14 cellular contexts compared by ENCODE assay signal in the genomic region with DNA sequence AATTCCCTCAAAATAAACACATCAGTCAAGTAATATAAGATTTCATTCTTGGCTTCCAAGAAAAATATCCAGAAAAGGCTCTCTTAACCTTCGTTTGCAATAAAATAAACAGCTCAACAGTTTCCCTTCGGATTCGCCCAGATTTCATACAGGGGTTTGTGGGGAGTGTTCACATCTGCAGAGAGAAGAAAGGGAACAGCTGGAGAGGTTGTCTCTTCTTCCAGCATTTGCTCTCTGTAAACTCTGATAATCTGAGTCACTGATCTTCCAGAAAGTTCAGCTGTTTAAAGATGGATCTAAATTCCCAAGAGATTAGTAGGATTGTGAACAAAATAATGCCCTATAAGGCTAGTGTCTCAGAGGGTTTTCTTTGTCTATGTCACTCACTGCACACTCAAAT.
DNase-seq lines count a peak whose midpoint lies in the region; TF ChIP-seq lines count a peak whose summit lies in the region.
"Had no signal": no experiment of that assay in that cellular context is flagged by ENCODE, and none has a peak within 500 bp of the region (broad histone marks: within the 10 kb centered on the region; RNA-seq: fewer than 3 reads in every experiment).

No MANE protein-coding gene starts in this region.

- no peaks in the 10 kb centered on the region for H3K79me1 ChIP-seq in mesenchymal stem cell (replicated peaks; ENCODE audit: low read length, poor library complexity, severe bottlenecking)

- H3K4me3 ChIP-seq in esophagus muscularis mucosa (no peak overlapping the region), mesenchymal stem cell (ENCODE audit: insufficient read depth in 1 of 2, low read depth in 1 of 2, low read length in 2 of 2) (no peak overlapping the region), vagina (no peak overlapping the region), adrenal gland (no peak overlapping the region)
- H3K4me3 ChIP-seq: SK-N-MC had no signal

- no peaks in the 10 kb centered on the region for H3K36me3 ChIP-seq in esophagus muscularis mucosa
- no peaks in the 10 kb centered on the region for H3K36me3 ChIP-seq in mesenchymal stem cell (ENCODE audit: control insufficient read depth in 1 of 2, insufficient read depth in 2 of 2, low read depth in 1 of 2, low read length in 2 of 2)
- H3K36me3 ChIP-seq in vagina = no peaks in the 10 kb centered on the region
- H3K36me3 ChIP-seq in adrenal gland (replicated peaks in 1 of 2) = no peaks in the 10 kb centered on the region
- H3K36me3 ChIP-seq: BE2C had no signal

- H2AFZ ChIP-seq in mesenchymal stem cell (ENCODE audit: low read depth, low read length) = no peak overlapping the region

- no peak for TF ChIP-seq EP300 in esophagus muscularis mucosa (IDR thresholded peaks at IDR 0.05)

- H3K27me3 ChIP-seq in esophagus muscularis mucosa = no peaks in the 10 kb centered on the region
- H3K27me3 ChIP-seq in mesenchymal stem cell (ENCODE audit: control insufficient read depth in 1 of 2, insufficient read depth in 1 of 2, low read length in 2 of 2) = no peaks in the 10 kb centered on the region
- no peaks in the 10 kb centered on the region for H3K27me3 ChIP-seq in vagina
- no peaks in the 10 kb centered on the region for H3K27me3 ChIP-seq in adrenal gland
- H3K27me3 ChIP-seq: BE2C had no signal

- no peak overlapping the region for H2BK120ac ChIP-seq in mesenchymal stem cell (ENCODE audit: low read depth, low read length)

- H3K4me2 ChIP-seq in mesenchymal stem cell (ENCODE audit: low read length, poor library complexity, severe bottlenecking) = no peak overlapping the region

- H3K27ac ChIP-seq in esophagus muscularis mucosa (replicated peaks in 1 of 4) (peak overlapping the region; percentile 67 to 77 (median 72)), mesenchymal stem cell (ENCODE audit: low read length, poor library complexity, severe bottlenecking) (no peak overlapping the region), vagina (peak overlapping the region; percentile 25), adrenal gland (no peak overlapping the region)
- H3K27ac ChIP-seq: SK-N-MC had no signal

- H3K4me1 ChIP-seq in esophagus muscularis mucosa (peaks cover 0 to 41% (median 40%) of the 10 kb centered on the region in 4 donors), mesenchymal stem cell (ENCODE audit: control insufficient read depth, insufficient read depth, low read depth, low read length) (no peaks in the 10 kb centered on the region), vagina (peaks cover 16% of the 10 kb centered on the region), adrenal gland (replicated peaks in 1 of 2) (no peaks in the 10 kb centered on the region)
- H3K4me1 ChIP-seq: BE2C had no signal

- H2AK5ac ChIP-seq in mesenchymal stem cell (ENCODE audit: low read length, severe bottlenecking) = no peak overlapping the region

- TF ChIP-seq CTCF in esophagus muscularis mucosa (IDR thresholded peaks at IDR 0.05) (no peak), vagina (IDR thresholded peaks at IDR 0.05) (no peak), adrenal gland (IDR thresholded peaks at IDR 0.05) (no peak)

- H3K23ac ChIP-seq in mesenchymal stem cell (ENCODE audit: low read length in 2 of 2) = no peak overlapping the region

- no peak overlapping the region for H2BK12ac ChIP-seq in mesenchymal stem cell (ENCODE audit: low read length in 2 of 2)

- H2BK15ac ChIP-seq in mesenchymal stem cell (ENCODE audit: low read depth, poor library complexity, severe bottlenecking) = no peak overlapping the region

- no peak overlapping the region for H4K91ac ChIP-seq in mesenchymal stem cell (ENCODE audit: low read length)

- H4K8ac ChIP-seq in mesenchymal stem cell (ENCODE audit: low read length) = no peak overlapping the region

- intact Hi-C loops in esophagus muscularis mucosa (cut with DNase I) (no loop called here), vagina (cut with DNase I) (no loop called here), adrenal gland (cut with DNase I) (no loop called here)

- WGBS in esophagus muscularis mucosa = 23% methylated on average over 3 of the region's 3 CpGs
- 34% methylated on average over 3 of the region's 3 CpGs for WGBS in mesenchymal stem cell
- WGBS in adrenal gland, 4 donors = 30 to 62% (median 44%) methylated on average over 3 of the region's 3 CpGs

- no peak overlapping the region for H3K9ac ChIP-seq in mesenchymal stem cell (ENCODE audit: low read length)

- no peak overlapping the region for H3K18ac ChIP-seq in mesenchymal stem cell (ENCODE audit: low read depth in 1 of 2, low read length in 2 of 2)

- no peak overlapping the region for H3K14ac ChIP-seq in mesenchymal stem cell (ENCODE audit: low read length in 2 of 2)

- TF ChIP-seq POLR2A in esophagus muscularis mucosa (IDR thresholded peaks at IDR 0.05; ENCODE audit: low read depth) (no peak), vagina (IDR thresholded peaks at IDR 0.05) (no peak), adrenal gland (IDR thresholded peaks at IDR 0.05) (no peak)

- no peaks in the 10 kb centered on the region for H3K9me3 ChIP-seq in esophagus muscularis mucosa
- H3K9me3 ChIP-seq in mesenchymal stem cell (ENCODE audit: control insufficient read depth, low read length) = no peaks in the 10 kb centered on the region
- no peaks in the 10 kb centered on the region for H3K9me3 ChIP-seq in vagina
- H3K9me3 ChIP-seq in adrenal gland (replicated peaks in 1 of 3) = no peaks in the 10 kb centered on the region
- H3K9me3 ChIP-seq: BE2C had no signal

- no peak overlapping the region for H2BK5ac ChIP-seq in mesenchymal stem cell (ENCODE audit: low read depth, low read length, poor library complexity, severe bottlenecking)

- H3K4ac ChIP-seq in mesenchymal stem cell (ENCODE audit: low read depth in 1 of 2, low read length in 2 of 2) = no peak overlapping the region

- DNase-seq in M059J (ENCODE audit: low read depth) = peak; percentile 9
- DNase-seq in esophagus muscularis mucosa (ENCODE audit: extremely low spot score) = no peak
- DNase-seq in mesenchymal stem cell = peak; percentile 77
- no peak for DNase-seq in vagina (ENCODE audit: extremely low spot score in 2 of 2)
- DNase-seq in pons (ENCODE audit: low spot score) = no peak
- DNase-seq in adrenal gland = no peak
- no peak for DNase-seq in occipital lobe (lab: John Stamatoyannopoulos, UW)
- DNase-seq: ACHN; BE2C; CD8-positive, alpha-beta T cell; DMS79 treated with DMSO at 0.1 percent for 48 hours; NCI-H2029 treated with DMSO at 0.1 percent for 48 hours; NCI-H524 had no signal

Comparison
In these comparisons a context has a peak if more than half of its experiments do, and no peak if none do; other contexts are left out.
1. DNase-seq: peak in M059J (single experiment) and mesenchymal stem cell (single experiment); none in esophagus muscularis mucosa (single experiment), vagina (0 of 2), pons (single experiment), adrenal gland (0 of 7) and occipital lobe (single experiment).
2. H3K27ac ChIP-seq: peak in esophagus muscularis mucosa (4 of 4) and vagina (single experiment); none in mesenchymal stem cell (single experiment) and adrenal gland (0 of 5).